1 cellular context compared by ENCODE assay signal in the genomic region with DNA sequence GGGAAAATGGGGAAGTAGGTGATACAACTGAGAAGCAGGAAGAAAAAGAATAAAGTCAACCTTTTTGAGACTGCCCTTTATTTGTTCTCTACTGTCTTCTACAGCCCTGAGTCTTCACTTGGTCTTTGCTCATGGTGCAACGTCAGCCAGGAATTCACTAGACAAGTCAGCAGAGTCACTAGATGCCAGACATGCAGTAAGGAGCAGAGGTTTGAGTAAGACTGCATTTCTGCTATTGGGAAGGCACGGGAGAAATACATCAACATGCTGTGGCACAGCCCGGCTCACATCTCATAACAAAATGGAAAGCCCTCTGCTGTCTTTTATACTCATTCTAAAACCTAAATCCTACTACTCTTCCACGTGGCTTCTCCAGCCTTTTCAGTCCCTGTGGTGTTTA.
TF ChIP-seq lines count a peak whose summit lies in the region.

No MANE protein-coding gene starts in this region.

TF ChIP-seq in WTC11, 78 proteins besides CTCF, POLR2A, EP300 and RAD21 (continued from another document):
- TF ChIP-seq, protein P1, sequence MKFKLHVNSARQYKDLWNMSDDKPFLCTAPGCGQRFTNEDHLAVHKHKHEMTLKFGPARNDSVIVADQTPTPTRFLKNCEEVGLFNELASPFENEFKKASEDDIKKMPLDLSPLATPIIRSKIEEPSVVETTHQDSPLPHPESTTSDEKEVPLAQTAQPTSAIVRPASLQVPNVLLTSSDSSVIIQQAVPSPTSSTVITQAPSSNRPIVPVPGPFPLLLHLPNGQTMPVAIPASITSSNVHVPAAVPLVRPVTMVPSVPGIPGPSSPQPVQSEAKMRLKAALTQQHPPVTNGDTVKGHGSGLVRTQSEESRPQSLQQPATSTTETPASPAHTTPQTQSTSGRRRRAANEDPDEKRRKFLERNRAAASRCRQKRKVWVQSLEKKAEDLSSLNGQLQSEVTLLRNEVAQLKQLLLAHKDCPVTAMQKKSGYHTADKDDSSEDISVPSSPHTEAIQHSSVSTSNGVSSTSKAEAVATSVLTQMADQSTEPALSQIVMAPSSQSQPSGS (CRISPR knock-in tag; IDR thresholded peaks at IDR 0.05; ENCODE audit: borderline replicate concordance, low read depth) = no peak
- TF ChIP-seq, protein P2, sequence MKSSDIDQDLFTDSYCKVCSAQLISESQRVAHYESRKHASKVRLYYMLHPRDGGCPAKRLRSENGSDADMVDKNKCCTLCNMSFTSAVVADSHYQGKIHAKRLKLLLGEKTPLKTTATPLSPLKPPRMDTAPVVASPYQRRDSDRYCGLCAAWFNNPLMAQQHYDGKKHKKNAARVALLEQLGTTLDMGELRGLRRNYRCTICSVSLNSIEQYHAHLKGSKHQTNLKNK (CRISPR knock-in tag; IDR thresholded peaks at IDR 0.05) = no peak
- TF ChIP-seq ATF1 (CRISPR knock-in tag; IDR thresholded peaks at IDR 0.05) (no peak), KAT7 (CRISPR knock-in tag; IDR thresholded peaks at IDR 0.05; ENCODE audit: borderline replicate concordance) (no peak)
